ENCODE assay signal across 9 cellular contexts in genomic region chr3:98556164-98557130, GRCh38. TPM values are rescaled to one million over a fixed set of nuclear protein-coding genes. Genes with fewer than 3 reads are reported as not detected.
DNase-seq lines count a peak whose midpoint lies in the region; ATAC-seq, FAIRE-seq and TF ChIP-seq lines count a peak whose summit lies in the region.
"Had no signal": no experiment of that assay in that cellular context is flagged by ENCODE, and none has a peak within 500 bp of the region (broad histone marks: within the 10 kb centered on the region; RNA-seq: fewer than 3 reads in every experiment).

No MANE protein-coding gene starts in this region.

- H3K36me3 ChIP-seq in OCI-LY7 (ENCODE audit: insufficient read depth, low read length) (no peaks in the 10 kb centered on the region), astrocyte (ENCODE audit: insufficient read depth, low read length) (no peaks in the 10 kb centered on the region)

- FAIRE-seq in astrocyte (lab: Jason Lieb, UNC): no peak

- in situ Hi-C loops in GM13976 (cut with MboI; ENCODE audit: low sequenced_read_pairs, unreplicated experiment): no loop called here

- peaks cover 4% of the 10 kb centered on the region for H3K27me3 Mint-ChIP-seq in astrocyte (ENCODE audit: low read depth, unreplicated experiment)
- H3K27me3 Mint-ChIP-seq in stimulated activated naive CD8-positive, alpha-beta T cell treated with anti-CD3 and anti-CD28 coated beads, Interleukin-15, amount 100 ng/mL, for 72 hours: no peaks in the 10 kb centered on the region
- H3K27me3 Mint-ChIP-seq in Calu3 (ENCODE audit: unreplicated experiment): no peaks in the 10 kb centered on the region

- H3K27ac Mint-ChIP-seq in astrocyte (ENCODE audit: unreplicated experiment) (no peak overlapping the region), Calu3 (ENCODE audit: unreplicated experiment) (no peak overlapping the region)
- peak overlapping the region; percentile 100 for H3K27ac Mint-ChIP-seq in stimulated activated naive CD8-positive, alpha-beta T cell treated with anti-CD3 and anti-CD28 coated beads, Interleukin-15, amount 100 ng/mL, for 72 hours

- H2AFZ ChIP-seq in OCI-LY7 (ENCODE audit: low read length) (peak overlapping the region; percentile 86), astrocyte (ENCODE audit: low read depth, low read length) (no peak overlapping the region)

- BruUV-seq in OCI-LY7 (replicated peaks; lab: Mats Ljungman, UMichigan) (no TSS peak), Calu3 (replicated peaks; lab: Mats Ljungman, UMichigan) (no TSS peak)

- H4K20me1 ChIP-seq in OCI-LY7 (ENCODE audit: insufficient read depth, low read length): no peaks in the 10 kb centered on the region
- no peaks in the 10 kb centered on the region for H4K20me1 ChIP-seq in astrocyte (ENCODE audit: insufficient read depth, low read length)

- H3K27ac ChIP-seq in OCI-LY7 (ENCODE audit: low read depth, low read length, poor library complexity, severe bottlenecking): peak overlapping the region; percentile 35
- peak overlapping the region; percentile 54 for H3K27ac ChIP-seq in astrocyte (ENCODE audit: low read depth, low read length)

- intact Hi-C loops in OCI-LY7 (cut with micrococcal nuclease; ENCODE audit: unreplicated experiment) (no loop called here), Calu3 (cut with micrococcal nuclease; ENCODE audit: unreplicated experiment) (no loop called here)

- peak overlapping the region; percentile 15 for H3K9ac ChIP-seq in astrocyte (ENCODE audit: low read length)

- H3K9me3 Mint-ChIP-seq in astrocyte (ENCODE audit: unreplicated experiment) (no peaks in the 10 kb centered on the region), Calu3 (ENCODE audit: low read depth, unreplicated experiment) (no peaks in the 10 kb centered on the region)
- no peaks in the 10 kb centered on the region for H3K9me3 Mint-ChIP-seq in stimulated activated naive CD8-positive, alpha-beta T cell treated with anti-CD3 and anti-CD28 coated beads, Interleukin-15, amount 100 ng/mL, for 72 hours

- H3K9me3 ChIP-seq in OCI-LY7 (ENCODE audit: low read length) (no peaks in the 10 kb centered on the region), astrocyte (ENCODE audit: insufficient read depth, low read depth, low read length) (no peaks in the 10 kb centered on the region)

- TF ChIP-seq CTCF in GM13976 (IDR thresholded peaks at IDR 0.05; ENCODE audit: borderline replicate concordance, control extremely low read depth, extremely low read depth, insufficient read depth, missing control alignments) (no peak), OCI-LY7 (conservative IDR thresholded peaks at IDR 0.05; ENCODE audit: low read length) (no peak), astrocyte (IDR thresholded peaks at IDR 0.05; ENCODE audit: insufficient read depth, low read depth, low read length) (no peak), Calu3 (IDR thresholded peaks at IDR 0.05; ENCODE audit: unreplicated experiment) (no peak)

- no peaks in the 10 kb centered on the region for H3K79me2 ChIP-seq in OCI-LY7 (ENCODE audit: insufficient read depth, low read depth, low read length)
- H3K79me2 ChIP-seq in astrocyte (ENCODE audit: insufficient read depth, low read length): no peaks in the 10 kb centered on the region

- ATAC-seq in HG02588 (IDR thresholded peaks at IDR 0.05; ENCODE audit: unreplicated experiment): peak; percentile 71
- peak; percentile 93 for ATAC-seq in stimulated activated naive CD8-positive, alpha-beta T cell treated with anti-CD3 and anti-CD28 coated beads, Interleukin-15, amount 100 ng/mL, for 72 hours

- H3K4me1 ChIP-seq in OCI-LY7 (ENCODE audit: insufficient read depth, low read length, poor library complexity, severe bottlenecking) (peaks cover 78% of the 10 kb centered on the region), astrocyte (ENCODE audit: insufficient read depth, low read length) (no peaks in the 10 kb centered on the region)

- peaks cover 7% of the 10 kb centered on the region for H3K27me3 ChIP-seq in astrocyte (ENCODE audit: insufficient read depth, low read length)

- CTCF ChIA-PET in OCI-LY7 (lab: Charles Lee; ENCODE audit: unreplicated experiment): no interaction called here
- CTCF ChIA-PET in Calu3 (lab: Charles Lee): interaction anchor here (0.8 kb wide), 1 partner anchor 8 kb away, joined by 3 read pairs; no protein-coding TSS in a partner anchor

- no peaks in the 10 kb centered on the region for H3K9me2 ChIP-seq in OCI-LY7 (ENCODE audit: insufficient read depth, low read length)

- no peaks in the 10 kb centered on the region for H3K36me3 Mint-ChIP-seq in astrocyte (ENCODE audit: low read depth, unreplicated experiment)
- H3K36me3 Mint-ChIP-seq in Calu3 (ENCODE audit: insufficient read depth, unreplicated experiment): no peaks in the 10 kb centered on the region

- POLR2A ChIA-PET in OCI-LY7 (lab: Charles Lee): interaction anchor here (1.3 to 19.7 kb wide), 9 partner anchors 9 to 49 kb away, joined by 3 to 296 read pairs (median 8); partner anchors contain the start of gene GPR15

- peaks cover 3% of the 10 kb centered on the region for H3K4me1 Mint-ChIP-seq in astrocyte (ENCODE audit: low read depth, unreplicated experiment)
- H3K4me1 Mint-ChIP-seq in stimulated activated naive CD8-positive, alpha-beta T cell treated with anti-CD3 and anti-CD28 coated beads, Interleukin-15, amount 100 ng/mL, for 72 hours: peaks cover 91% of the 10 kb centered on the region
- H3K4me1 Mint-ChIP-seq in Calu3 (ENCODE audit: low read depth, unreplicated experiment): no peaks in the 10 kb centered on the region

- H3K4me3 Mint-ChIP-seq in astrocyte (ENCODE audit: unreplicated experiment) (no peak overlapping the region), Calu3 (ENCODE audit: low read depth, unreplicated experiment) (no peak overlapping the region)
- peak overlapping the region; percentile 76 to 88 for H3K4me3 Mint-ChIP-seq in stimulated activated naive CD8-positive, alpha-beta T cell treated with anti-CD3 and anti-CD28 coated beads, Interleukin-15, amount 100 ng/mL, for 72 hours

- peak; percentile 43 for DNase-seq in GM13976 (ENCODE audit: low spot score)
- DNase-seq in OCI-LY7 (ENCODE audit: low spot score): peak; percentile 22
- DNase-seq in astrocyte (ENCODE audit: low read depth): peak; percentile 61
- DNase-seq in stimulated activated naive CD8-positive, alpha-beta T cell treated with anti-CD3 and anti-CD28 coated beads, Interleukin-15, amount 100 ng/mL, for 72 hours: peak; percentile 82 to 88
- no peak for DNase-seq in Calu3
- DNase-seq in NCI-H1092 (lab: John Stamatoyannopoulos, UW): no peak
- no peak for DNase-seq in COLO829 (ENCODE audit: low spot score)

- H3K4me2 ChIP-seq in OCI-LY7 (ENCODE audit: low read length): peak overlapping the region; percentile 59
- no peak overlapping the region for H3K4me2 ChIP-seq in astrocyte (ENCODE audit: low read length)

- H3K4me3 ChIP-seq in OCI-LY7 (ENCODE audit: low read depth, low read length, poor library complexity, severe bottlenecking): peak overlapping the region; percentile 21
- H3K4me3 ChIP-seq in astrocyte (ENCODE audit: insufficient read depth, low read depth, low read length): no peak overlapping the region

RNA-seq across cellular contexts. Expression of gene GPR15, which starts 24.7 kb away (rescaled TPM):
- total RNA-seq in OCI-LY7 (2014; rRNA removed; shearing (Covaris generic)): 18.8 and 32.0 TPM in 2 replicates
- total RNA-seq in OCI-LY7 (2022) (29.8 and 42.6 TPM in 2 replicates), astrocyte (not detected in 2 replicates), Calu3 (2022) (not detected in 2 replicates)
- total RNA-seq: glomerular endothelial cell had no signal

RNA-seq across cellular contexts. Expression of gene CLDND1, which starts 33.7 kb away (rescaled TPM):
- 70.7 and 78.0 TPM in 2 replicates for total RNA-seq in OCI-LY7 (2014; rRNA removed; shearing (Covaris generic))
- total RNA-seq in OCI-LY7 (2022): 80.4 and 87.8 TPM in 2 replicates
- 104 and 109 TPM in 2 replicates for total RNA-seq in astrocyte
- 54.3 and 74.5 TPM in 2 replicates for total RNA-seq in Calu3 (2022)

RNA-seq across cellular contexts. Expression of gene CPOX, which starts 37.0 kb away (rescaled TPM):
- total RNA-seq in OCI-LY7 (2014; rRNA removed; shearing (Covaris generic)): 14.7 and 16.4 TPM in 2 replicates
- 8.8 and 10.1 TPM in 2 replicates for total RNA-seq in OCI-LY7 (2022)
- 22.1 and 23.7 TPM in 2 replicates for total RNA-seq in astrocyte
- total RNA-seq in Calu3 (2022): 16.8 and 19.9 TPM in 2 replicates

RNA-seq across cellular contexts. Expression of gene OR5K2, which starts 59.0 kb away (rescaled TPM):
- not detected in 2 replicates for total RNA-seq in OCI-LY7 (2014; rRNA removed; shearing (Covaris generic))
- not detected in 2 replicates for total RNA-seq in OCI-LY7 (2022)
- total RNA-seq in astrocyte: not detected in 2 replicates
- total RNA-seq in Calu3 (2022): not detected in 2 replicates
- total RNA-seq: glomerular endothelial cell had no signal

Comparison
In these comparisons a context has a peak if more than half of its experiments do, and no peak if none do; other contexts are left out.
1. DNase-seq: peak in GM13976 (single experiment), OCI-LY7 (single experiment), astrocyte (single experiment) and stimulated activated naive CD8-positive, alpha-beta T cell treated with anti-CD3 and anti-CD28 coated beads, Interleukin-15, amount 100 ng/mL, for 72 hours (2 of 2); none in Calu3 (single experiment), NCI-H1092 (single experiment) and COLO829 (single experiment).
2. H3K27ac Mint-ChIP-seq: peak in stimulated activated naive CD8-positive, alpha-beta T cell treated with anti-CD3 and anti-CD28 coated beads, Interleukin-15, amount 100 ng/mL, for 72 hours (2 of 2); none in astrocyte (single experiment) and Calu3 (single experiment).
3. H3K4me3 Mint-ChIP-seq: peak in stimulated activated naive CD8-positive, alpha-beta T cell treated with anti-CD3 and anti-CD28 coated beads, Interleukin-15, amount 100 ng/mL, for 72 hours (2 of 2); none in astrocyte (single experiment) and Calu3 (single experiment).
4. RNA of gene GPR15, which starts 24.7 kb away (total RNA-seq): 18.8 to 42.6 TPM in OCI-LY7; not detected in astrocyte and not detected in Calu3; every median in the first group is over 10 times any median in the second.